24 cellular contexts compared by ENCODE assay signal in the genomic region with DNA sequence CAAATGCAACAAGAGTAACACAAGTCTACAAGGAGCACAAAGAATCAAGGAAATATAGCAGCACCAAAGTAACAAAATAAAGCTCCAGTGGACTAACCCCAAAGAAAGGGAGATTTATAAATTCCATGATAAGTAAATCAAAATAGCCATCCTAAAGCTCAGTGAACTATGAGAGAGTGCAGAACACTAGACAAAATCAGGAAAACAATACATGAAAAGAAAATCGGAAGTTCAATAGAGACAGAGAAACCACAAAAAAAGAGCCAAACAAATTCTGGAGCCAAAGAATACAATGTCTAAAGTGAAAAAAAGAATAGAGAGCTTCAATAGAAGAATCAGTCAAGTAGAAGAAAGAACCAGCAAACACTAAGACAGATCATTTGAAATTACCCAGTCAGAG.
A peak's percentile ranks its signal among the peaks of the same experiment; 100 is the strongest.
DNase-seq lines count a peak whose midpoint lies in the region; ATAC-seq, FAIRE-seq and TF ChIP-seq lines count a peak whose summit lies in the region.
"Had no signal": no experiment of that assay in that cellular context is flagged by ENCODE, and none has a peak within 500 bp of the region (broad histone marks: within the 10 kb centered on the region; RNA-seq: fewer than 3 reads in every experiment).

No MANE protein-coding gene starts in this region.

- H3K4me2 ChIP-seq in mammary epithelial cell (ENCODE audit: insufficient read depth, low read depth, low read length) (no peak overlapping the region), astrocyte (ENCODE audit: low read length) (peak overlapping the region; percentile 26)
- H3K4me2 ChIP-seq: GM23338, PC-9 had no signal

- TF ChIP-seq POLR2A in H54 (IDR thresholded peaks at IDR 0.05; ENCODE audit: low read depth, low read length), result no peak

- no peaks in the 10 kb centered on the region for H3K79me2 ChIP-seq in mammary epithelial cell (ENCODE audit: insufficient read depth, low read length)
- no peaks in the 10 kb centered on the region for H3K79me2 ChIP-seq in astrocyte (ENCODE audit: insufficient read depth, low read length)

- no peaks in the 10 kb centered on the region for H3K36me3 ChIP-seq in mammary epithelial cell (ENCODE audit: insufficient read depth, low read length)
- no peaks in the 10 kb centered on the region for H3K36me3 ChIP-seq in astrocyte (ENCODE audit: insufficient read depth, low read length)
- H3K36me3 ChIP-seq: HAP-1, MG63 had no signal

- POLR2A ChIA-PET in MCF 10A (lab: Yijun Ruan, JAX), result interaction anchor here (0.7 kb wide), 2 partner anchors 242 to 997 kb away, joined by 3 to 4 read pairs; no protein-coding TSS in a partner anchor

- intact Hi-C loops in mammary epithelial cell (cut with micrococcal nuclease), result loop anchor here (5.0 kb wide), 1 partner anchor 233 kb away; no protein-coding TSS in a partner anchor
- intact Hi-C loops in MCF 10A (cut with micrococcal nuclease), result loop anchor here (5.0 to 10.0 kb wide), 4 partner anchors 63 to 755 kb away; no protein-coding TSS in a partner anchor

- H3K4me3 ChIP-seq in mammary epithelial cell (replicated peaks in 1 of 3; ENCODE audit: insufficient read depth in 1 of 3, low read depth in 2 of 3, low read length in 3 of 3) (no peak overlapping the region), astrocyte (ENCODE audit: insufficient read depth, low read depth, low read length) (no peak overlapping the region)
- H3K4me3 ChIP-seq: GM23338, HAP-1, MG63, PC-9 had no signal

- H4K20me1 ChIP-seq in mammary epithelial cell (ENCODE audit: insufficient read depth, low read length), result no peaks in the 10 kb centered on the region
- no peaks in the 10 kb centered on the region for H4K20me1 ChIP-seq in astrocyte (ENCODE audit: insufficient read depth, low read length)

- WGBS in mammary epithelial cell (ENCODE audit: low coverage, missing lambda C conversion rate), result 69% methylated on average over 1 of the region's 1 CpG

- no peak overlapping the region for H2AFZ ChIP-seq in mammary epithelial cell (ENCODE audit: low read depth, low read length)
- H2AFZ ChIP-seq in astrocyte (ENCODE audit: low read depth, low read length), result no peak overlapping the region
- H2AFZ ChIP-seq: GM23338, PC-9 had no signal

- H3K27ac ChIP-seq in mammary epithelial cell (ENCODE audit: insufficient read depth, low read depth, low read length) (peak overlapping the region; percentile 41), astrocyte (ENCODE audit: low read depth, low read length) (peak overlapping the region; percentile 94), foreskin keratinocyte (peak overlapping the region; percentile 35)
- H3K27ac ChIP-seq: 22Rv1, PC-9 had no signal

- dilution Hi-C loops in mammary epithelial cell (cut with HindIII; ENCODE audit: low sequenced_read_pairs), result no loop called here

- peaks cover 48% of the 10 kb centered on the region for H3K4me1 Mint-ChIP-seq in MCF 10A (ENCODE audit: insufficient read depth, unreplicated experiment)
- peaks cover 38% of the 10 kb centered on the region for H3K4me1 Mint-ChIP-seq in astrocyte (ENCODE audit: low read depth, unreplicated experiment)

- H3K9me3 Mint-ChIP-seq in MCF 10A (ENCODE audit: unreplicated experiment) (no peaks in the 10 kb centered on the region), astrocyte (ENCODE audit: unreplicated experiment) (peaks cover 1% of the 10 kb centered on the region)
- H3K9me3 Mint-ChIP-seq: GM23338 had no signal

- BruUV-seq in mammary epithelial cell (replicated peaks; lab: Mats Ljungman, UMichigan), result no TSS peak
- BruUV-seq in MCF 10A (replicated peaks; lab: Mats Ljungman, UMichigan), result no TSS peak

- H3K9ac ChIP-seq in mammary epithelial cell (ENCODE audit: insufficient read depth, low read length) (no peak overlapping the region), astrocyte (ENCODE audit: low read length) (peak overlapping the region; percentile 32)

- H3K4me1 ChIP-seq in mammary epithelial cell (ENCODE audit: insufficient read depth, low read length), result peaks cover 47% of the 10 kb centered on the region
- peaks cover 39% of the 10 kb centered on the region for H3K4me1 ChIP-seq in astrocyte (ENCODE audit: insufficient read depth, low read length)
- H3K4me1 ChIP-seq in foreskin keratinocyte, result peaks cover 41% of the 10 kb centered on the region

- CTCF ChIA-PET in mammary epithelial cell (lab: Charles Lee; ENCODE audit: low non-redundant PET) (no interaction called here), MCF 10A (lab: Yijun Ruan, JAX) (interaction anchor here (0.6 to 1.1 kb wide), 3 partner anchors 41 to 457 kb away, joined by 3 to 4 read pairs (median 4); no protein-coding TSS in a partner anchor)

- no peaks in the 10 kb centered on the region for H3K9me3 ChIP-seq in mammary epithelial cell (replicated peaks; ENCODE audit: insufficient read depth, low read length)
- no peaks in the 10 kb centered on the region for H3K9me3 ChIP-seq in astrocyte (ENCODE audit: insufficient read depth, low read depth, low read length)
- H3K9me3 ChIP-seq: HAP-1 had no signal

- ATAC-seq in foreskin keratinocyte (no peak), HG02973 (IDR thresholded peaks at IDR 0.05; ENCODE audit: unreplicated experiment) (no peak)
- ATAC-seq: GM23338 had no signal

- no peaks in the 10 kb centered on the region for H3K27me3 Mint-ChIP-seq in MCF 10A (ENCODE audit: insufficient read depth, unreplicated experiment)
- H3K27me3 Mint-ChIP-seq in astrocyte (ENCODE audit: low read depth, unreplicated experiment), result no peaks in the 10 kb centered on the region

- H3K36me3 Mint-ChIP-seq in MCF 10A (ENCODE audit: insufficient read depth, unreplicated experiment), result no peaks in the 10 kb centered on the region
- no peaks in the 10 kb centered on the region for H3K36me3 Mint-ChIP-seq in astrocyte (ENCODE audit: low read depth, unreplicated experiment)

- no peak for FAIRE-seq in astrocyte (lab: Jason Lieb, UNC)
- no peak for FAIRE-seq in H54 (lab: Jason Lieb, UNC)

- no peak overlapping the region for H3K27ac Mint-ChIP-seq in MCF 10A (ENCODE audit: low read depth, unreplicated experiment)
- H3K27ac Mint-ChIP-seq in astrocyte (ENCODE audit: unreplicated experiment), result no peak overlapping the region
- H3K27ac Mint-ChIP-seq: GM23338 had no signal

- in situ Hi-C loops in mammary epithelial cell (cut with MboI; ENCODE audit: low sequenced_read_pairs in 2 of 2), result loop anchor here (25.0 kb wide), 2 partner anchors 238 to 1388 kb away; a partner anchor contains a TSS

- DNase-seq in mammary epithelial cell (no peak), MCF 10A (ENCODE audit: unreplicated experiment) (no peak), astrocyte (ENCODE audit: low read depth) (peak; percentile 69), foreskin keratinocyte (no peak), mesenteric fat pad (ENCODE audit: low spot score) (no peak), H54 (ENCODE audit: insufficient read length, low spot score) (no peak)
- DNase-seq: ACHN, Calu3, DMS153, DND-41, Karpas-422, MG63, NCI-H1105 treated with DMSO at 0.1 percent for 48 hours, NCI-H146, NCI-H1930, NCI-H2107, NCI-H526 treated with DMSO at 0.1 percent for 48 hours, PC-9, RPMI8226, SHP77 treated with DMSO at 0.1 percent for 48 hours had no signal

- no peak overlapping the region for H3K4me3 Mint-ChIP-seq in MCF 10A (ENCODE audit: unreplicated experiment)
- peak overlapping the region; percentile 20 for H3K4me3 Mint-ChIP-seq in astrocyte (ENCODE audit: unreplicated experiment)
- H3K4me3 Mint-ChIP-seq: GM23338 had no signal

- H3K27me3 ChIP-seq in mammary epithelial cell (ENCODE audit: insufficient read depth, low read length) (no peaks in the 10 kb centered on the region), astrocyte (ENCODE audit: insufficient read depth, low read length) (no peaks in the 10 kb centered on the region), foreskin keratinocyte (no peaks in the 10 kb centered on the region)
- H3K27me3 ChIP-seq: MG63 had no signal

- TF ChIP-seq CTCF in mammary epithelial cell (conservative IDR thresholded peaks at IDR 0.05 in 1 of 2, IDR thresholded peaks at IDR 0.05 in 1 of 2; ENCODE audit: extremely low read depth in 1 of 2, insufficient read depth in 1 of 2, low read depth in 1 of 2, low read length in 2 of 2) (no peak), MCF 10A (IDR thresholded peaks at IDR 0.05; ENCODE audit: unreplicated experiment) (no peak), astrocyte (IDR thresholded peaks at IDR 0.05; ENCODE audit: insufficient read depth, low read depth, low read length) (no peak), foreskin keratinocyte (conservative IDR thresholded peaks at IDR 0.05) (no peak)

Comparison
In these comparisons a context has a peak if more than half of its experiments do, and no peak if none do; other contexts are left out.
1. H3K27ac ChIP-seq: peak in every context shown above with its lines; median percentile 94 in astrocyte; 41 in mammary epithelial cell; 35 in foreskin keratinocyte.